ENCODE assay signal across 14 cellular contexts in the genomic region with DNA sequence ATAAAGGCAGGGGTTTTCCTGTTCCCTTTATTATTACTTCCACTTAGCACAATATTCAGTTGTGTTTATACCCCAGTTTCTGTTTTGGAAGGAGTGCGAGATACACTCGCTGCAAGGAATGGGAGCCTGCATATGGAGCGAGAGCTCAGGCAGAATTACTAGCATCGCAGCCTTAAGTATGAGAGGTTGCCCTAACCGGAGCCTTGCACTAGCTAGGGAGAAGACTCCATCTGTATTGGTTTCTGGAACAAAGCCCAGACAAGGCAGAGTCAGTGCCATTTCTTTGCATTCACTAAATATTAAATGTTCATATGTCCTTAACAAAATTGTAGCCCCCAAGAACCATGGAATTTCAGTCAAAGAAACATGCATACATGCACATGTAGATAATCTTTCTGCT. TPM values are rescaled to one million over a fixed set of nuclear protein-coding genes. Genes with fewer than 3 reads are reported as not detected.
A peak's percentile ranks its signal among the peaks of the same experiment; 100 is the strongest.
DNase-seq lines count a peak whose midpoint lies in the region; ATAC-seq and TF ChIP-seq lines count a peak whose summit lies in the region.
"Had no signal": no experiment of that assay in that cellular context is flagged by ENCODE, and none has a peak within 500 bp of the region (broad histone marks: within the 10 kb centered on the region; RNA-seq: fewer than 3 reads in every experiment).

No MANE protein-coding gene starts in this region.

- DNase-seq in NCI-H2227 (lab: John Stamatoyannopoulos, UW; ENCODE audit: unreplicated experiment) (peak; percentile 32), NCI-H2227 treated with DMSO at 0.1 percent for 48 hours (lab: John Stamatoyannopoulos, UW) (no peak), amniotic epithelial cell (ENCODE audit: low read depth) (peak; percentile 52), fibroblast of villous mesenchyme (ENCODE audit: low read depth) (peak; percentile 28), GM20000 (ENCODE audit: low spot score) (no peak), NCI-H345 treated with DMSO at 0.1 percent for 48 hours (lab: John Stamatoyannopoulos, UW; ENCODE audit: unreplicated experiment) (no peak)
- DNase-seq: NCI-H1417 treated with DMSO at 0.1 percent for 48 hours, NCI-H1930, NCI-H524, Peyer's patch had no signal

- no peak overlapping the region for H3K4me3 ChIP-seq in fibroblast of villous mesenchyme (ENCODE audit: low read depth, low read length)
- H3K4me3 ChIP-seq: A549, HAP-1, Peyer's patch had no signal

- TF ChIP-seq CTCF in fibroblast of villous mesenchyme (IDR thresholded peaks at IDR 0.05; ENCODE audit: insufficient read depth, low read depth, low read length), result no peak
- no peak for TF ChIP-seq CTCF in GM20000 (IDR thresholded peaks at IDR 0.05; ENCODE audit: extremely low read depth, missing control alignments)

- ATAC-seq in GM21528 (IDR thresholded peaks at IDR 0.05; ENCODE audit: low FRiP score, unreplicated experiment) (no peak), HG03460 (IDR thresholded peaks at IDR 0.05; ENCODE audit: unreplicated experiment) (no peak)
- ATAC-seq: A549 had no signal

RNA-seq across cellular contexts. Expression of gene DCTD, which starts 6.2 kb away (rescaled TPM):
- 80.9 and 116 TPM in 2 replicates for total RNA-seq in fibroblast of villous mesenchyme

Comparison
In these comparisons a context has a peak if more than half of its experiments do, and no peak if none do; other contexts are left out.
1. DNase-seq: peak in NCI-H2227 (single experiment), amniotic epithelial cell (single experiment) and fibroblast of villous mesenchyme (single experiment); none in NCI-H2227 treated with DMSO at 0.1 percent for 48 hours (single experiment), GM20000 (single experiment) and NCI-H345 treated with DMSO at 0.1 percent for 48 hours (single experiment).